Comparison of ENCODE assay signal across 22 cellular contexts in genomic region chr12:58887071-58887470, GRCh38. TPM values are rescaled to one million over a fixed set of nuclear protein-coding genes. Genes with fewer than 3 reads are reported as not detected.
"Had no signal": no experiment of that assay in that cellular context is flagged by ENCODE, and none has a peak within 500 bp of the region (broad histone marks: within the 10 kb centered on the region; RNA-seq: fewer than 3 reads in every experiment).

No MANE protein-coding gene starts in this region.

- ATAC-seq: activated T-cell treated with anti-CD3 and anti-CD28 coated beads, Interleukin-2, amount 50 U/mL, for 72 hours; esophagus mucosa; heart right ventricle; left ventricle myocardium superior; naive thymus-derived CD4-positive, alpha-beta T cell had no signal

- H3K27me3 ChIP-seq: ascending aorta, heart right ventricle, neutrophil had no signal

- FAIRE-seq: bronchial epithelial cell had no signal

- H3K4me3 Mint-ChIP-seq: activated T-cell treated with anti-CD3 and anti-CD28 coated beads, Interleukin-2, amount 50 U/mL, for 72 hours; naive thymus-derived CD4-positive, alpha-beta T cell; stimulated activated naive CD8-positive, alpha-beta T cell treated with anti-CD3 and anti-CD28 coated beads, Interleukin-15, Interleukin-2, amounts not matched to agents 100 ng/mL and 50 ng/mL, for 24 hours; T-helper 1 cell treated with Interleukin-12 subunit alpha and Interleukin-12 subunit beta and Interleukin-4 antibody, amounts not matched to agents 30 μg/mL and 1 μg/mL, for 36 hours had no signal

- H3K27me3 Mint-ChIP-seq: naive thymus-derived CD4-positive, alpha-beta T cell; progenitor cell of endocrine pancreas; stimulated activated naive CD8-positive, alpha-beta T cell treated with anti-CD3 and anti-CD28 coated beads, Interleukin-15, Interleukin-2, amounts not matched to agents 100 ng/mL and 50 ng/mL, for 24 hours had no signal

- DNase-seq: activated CD4-positive, alpha-beta T cell treated with anti-CD3 and anti-CD28 coated beads, Interleukin-2, amount 50 U/mL, for 1 hour; activated CD4-positive, CD25-positive, alpha-beta regulatory T cell treated with anti-CD3 and anti-CD28 coated beads, Interleukin-2, amount 50 U/mL, for 72 hours; activated CD8-positive, alpha-beta memory T cell treated with anti-CD3 and anti-CD28 coated beads for 24 hours; activated CD8-positive, alpha-beta memory T cell treated with anti-CD3 and anti-CD28 coated beads, Interleukin-2, amount 50 U/mL, for 48 hours; activated effector memory CD4-positive, alpha-beta T cell treated with anti-CD3 and anti-CD28 coated beads, Interleukin-2, amount 50 U/mL, for 16 hours; activated naive CD4-positive, alpha-beta T cell treated with anti-CD3 and anti-CD28 coated beads, Interleukin-2, amount 50 U/mL, for 16 hours; activated T-cell treated with anti-CD3 and anti-CD28 coated beads, Interleukin-2, amount 50 U/mL, for 72 hours; cerebellar nuclear complex; effector CD8-positive, alpha-beta T cell; heart right ventricle; kidney glomerular epithelial cell; left ventricle myocardium superior; mesendoderm; naive thymus-derived CD4-positive, alpha-beta T cell; trophoblast cell had no signal

- H3K9me3 Mint-ChIP-seq: activated T-cell treated with anti-CD3 and anti-CD28 coated beads, Interleukin-2, amount 50 U/mL, for 72 hours; stimulated activated naive CD8-positive, alpha-beta T cell treated with anti-CD3 and anti-CD28 coated beads, Interleukin-15, Interleukin-2, amounts not matched to agents 100 ng/mL and 50 ng/mL, for 24 hours; T-helper 1 cell treated with Interleukin-12 subunit alpha and Interleukin-12 subunit beta and Interleukin-4 antibody, amounts not matched to agents 30 μg/mL and 1 μg/mL, for 36 hours had no signal

- H3K4me1 Mint-ChIP-seq: naive thymus-derived CD4-positive, alpha-beta T cell had no signal

- H3K27ac ChIP-seq: ascending aorta, neutrophil had no signal

- H3K9me3 ChIP-seq: ascending aorta, heart right ventricle, neutrophil had no signal

- H3K36me3 ChIP-seq: neutrophil had no signal

- H3K27ac Mint-ChIP-seq: activated T-cell treated with anti-CD3 and anti-CD28 coated beads, Interleukin-2, amount 50 U/mL, for 72 hours; naive thymus-derived CD4-positive, alpha-beta T cell; progenitor cell of endocrine pancreas; stimulated activated naive CD8-positive, alpha-beta T cell treated with anti-CD3 and anti-CD28 coated beads, Interleukin-15, Interleukin-2, amounts not matched to agents 100 ng/mL and 50 ng/mL, for 24 hours; T-helper 1 cell treated with Interleukin-12 subunit alpha and Interleukin-12 subunit beta and Interleukin-4 antibody, amounts not matched to agents 30 μg/mL and 1 μg/mL, for 36 hours had no signal

- H3K36me3 Mint-ChIP-seq: naive thymus-derived CD4-positive, alpha-beta T cell had no signal

- H3K4me3 ChIP-seq: ascending aorta, heart right ventricle had no signal

RNA-seq across cellular contexts. Expression of gene LRIG3, which starts 33.2 kb away (rescaled TPM):
- polyA plus RNA-seq: naive thymus-derived CD4-positive, alpha-beta T cell had no signal
